ENCODE assay signal across 16 cellular contexts in genomic region chr14:44564908-44565307, GRCh38. TPM values are rescaled to one million over a fixed set of nuclear protein-coding genes. Genes with fewer than 3 reads are reported as not detected.
DNase-seq lines count a peak whose midpoint lies in the region; TF ChIP-seq lines count a peak whose summit lies in the region.
"Had no signal": no experiment of that assay in that cellular context is flagged by ENCODE, and none has a peak within 500 bp of the region (broad histone marks: within the 10 kb centered on the region; RNA-seq: fewer than 3 reads in every experiment).

No MANE protein-coding gene starts in this region.

- peak; percentile 47 for DNase-seq in NCI-H510A treated with DMSO at 0.1 percent for 48 hours (lab: John Stamatoyannopoulos, UW)
- no peak for DNase-seq in NCI-H510A (lab: John Stamatoyannopoulos, UW)
- DNase-seq in astrocyte of the spinal cord (ENCODE audit: low read depth, low spot score): peak; percentile 2
- peak; percentile 13 for DNase-seq in glomerular visceral epithelial cell (ENCODE audit: extremely low spot score)
- peak; percentile 4 for DNase-seq in stromal cell of bone marrow (ENCODE audit: low read depth)
- DNase-seq in MV-4-11 (lab: John Stamatoyannopoulos, UW): no peak
- no peak for DNase-seq in neural progenitor cell (ENCODE audit: low spot score)
- no peak for DNase-seq in brain microvascular endothelial cell
- DNase-seq: DMS 273 treated with DMSO at 0.1 percent for 48 hours, H9, NCI-H1436, NCI-H2081, NCI-H2227 treated with DMSO at 0.1 percent for 48 hours, NCI-H69 had no signal

- H3K4me2 ChIP-seq in neural progenitor cell: no peak overlapping the region
- H3K4me2 ChIP-seq: BLaER1 treated with 17β-estradiol and CSF1 and Interleukin-3, amounts not matched to agents 10 nM and 100 nM had no signal

- H3K36me3 Mint-ChIP-seq in neural progenitor cell: no peaks in the 10 kb centered on the region

- no peak overlapping the region for H3K9ac ChIP-seq in neural progenitor cell
- H3K9ac ChIP-seq: BLaER1 treated with 17β-estradiol and CSF1 and Interleukin-3, amounts not matched to agents 10 nM and 100 nM had no signal

- no peaks in the 10 kb centered on the region for H3K9me3 ChIP-seq in neural progenitor cell (ENCODE audit: low read depth)

- H3K4me3 ChIP-seq in astrocyte of the spinal cord (ENCODE audit: low read depth, low read length) (no peak overlapping the region), neural progenitor cell (no peak overlapping the region), brain microvascular endothelial cell (ENCODE audit: low read depth, low read length) (no peak overlapping the region)
- H3K4me3 ChIP-seq: BLaER1 treated with 17β-estradiol and CSF1 and Interleukin-3, amounts not matched to agents 10 nM and 100 nM had no signal

- H2AFZ ChIP-seq in neural progenitor cell (replicated peaks): no peak overlapping the region

- H3K27ac Mint-ChIP-seq in neural progenitor cell: no peak overlapping the region
- H3K27ac Mint-ChIP-seq: H9 had no signal

- in situ Hi-C loops in astrocyte of the spinal cord (cut with HindIII; ENCODE audit: low sequenced_read_pairs) (no loop called here), brain microvascular endothelial cell (cut with HindIII; ENCODE audit: low pct_ligation_motif_present, low sequenced_read_pairs) (no loop called here)

- H3K4me1 ChIP-seq in neural progenitor cell: no peaks in the 10 kb centered on the region
- H3K4me1 ChIP-seq: BLaER1 treated with 17β-estradiol and CSF1 and Interleukin-3, amounts not matched to agents 10 nM and 100 nM had no signal

- no peak overlapping the region for H3K27ac ChIP-seq in neural progenitor cell
- no peak overlapping the region for H3K27ac ChIP-seq in brain microvascular endothelial cell
- H3K27ac ChIP-seq: 22Rv1; BLaER1 treated with 17β-estradiol and CSF1 and Interleukin-3, amounts not matched to agents 10 nM and 100 nM had no signal

- H3K79me2 ChIP-seq in neural progenitor cell (ENCODE audit: low read depth): no peaks in the 10 kb centered on the region

- peaks cover 2% of the 10 kb centered on the region for H3K9me3 Mint-ChIP-seq in neural progenitor cell
- H3K9me3 Mint-ChIP-seq: H9 had no signal

- no peaks in the 10 kb centered on the region for H3K4me1 Mint-ChIP-seq in neural progenitor cell
- H3K4me1 Mint-ChIP-seq: H9 had no signal

- H3K27me3 ChIP-seq in neural progenitor cell: no peaks in the 10 kb centered on the region
- no peaks in the 10 kb centered on the region for H3K27me3 ChIP-seq in brain microvascular endothelial cell (replicated peaks)
- H3K27me3 ChIP-seq: BLaER1 treated with 17β-estradiol and CSF1 and Interleukin-3, amounts not matched to agents 10 nM and 100 nM had no signal

- no peaks in the 10 kb centered on the region for H4K20me1 ChIP-seq in neural progenitor cell (ENCODE audit: low read depth)
- H4K20me1 ChIP-seq: BLaER1 treated with 17β-estradiol and CSF1 and Interleukin-3, amounts not matched to agents 10 nM and 100 nM had no signal

- TF ChIP-seq CTCF in astrocyte of the spinal cord (IDR thresholded peaks at IDR 0.05; ENCODE audit: low read depth, low read length) (no peak), neural progenitor cell (IDR thresholded peaks at IDR 0.05) (no peak), brain microvascular endothelial cell (IDR thresholded peaks at IDR 0.05; ENCODE audit: low read depth, low read length, missing control alignments) (no peak)

- H3K36me3 ChIP-seq in neural progenitor cell: no peaks in the 10 kb centered on the region
- H3K36me3 ChIP-seq in brain microvascular endothelial cell (replicated peaks): no peaks in the 10 kb centered on the region
- H3K36me3 ChIP-seq: BLaER1 treated with 17β-estradiol and CSF1 and Interleukin-3, amounts not matched to agents 10 nM and 100 nM had no signal

- no peaks in the 10 kb centered on the region for H3F3A ChIP-seq in neural progenitor cell (ENCODE audit: low read depth)

- no peak overlapping the region for H3K4me3 Mint-ChIP-seq in neural progenitor cell
- H3K4me3 Mint-ChIP-seq: H9 had no signal

- peaks cover 5% of the 10 kb centered on the region for H3K27me3 Mint-ChIP-seq in neural progenitor cell (ENCODE audit: insufficient read depth, low read depth)

RNA-seq across cellular contexts. Expression of gene FSCB, which starts 57.8 kb away (rescaled TPM):
- not detected in 2 replicates for total RNA-seq in neural progenitor cell (ENCODE audit: low replicate concordance)
- total RNA-seq: H9 had no signal

Comparison
In these comparisons a context has a peak if more than half of its experiments do, and no peak if none do; other contexts are left out.
1. DNase-seq: peak in NCI-H510A treated with DMSO at 0.1 percent for 48 hours (single experiment), astrocyte of the spinal cord (single experiment), glomerular visceral epithelial cell (single experiment) and stromal cell of bone marrow (single experiment); none in NCI-H510A (single experiment), MV-4-11 (single experiment), neural progenitor cell (single experiment) and brain microvascular endothelial cell (single experiment).